8 cellular contexts compared by ENCODE assay signal in the genomic region with DNA sequence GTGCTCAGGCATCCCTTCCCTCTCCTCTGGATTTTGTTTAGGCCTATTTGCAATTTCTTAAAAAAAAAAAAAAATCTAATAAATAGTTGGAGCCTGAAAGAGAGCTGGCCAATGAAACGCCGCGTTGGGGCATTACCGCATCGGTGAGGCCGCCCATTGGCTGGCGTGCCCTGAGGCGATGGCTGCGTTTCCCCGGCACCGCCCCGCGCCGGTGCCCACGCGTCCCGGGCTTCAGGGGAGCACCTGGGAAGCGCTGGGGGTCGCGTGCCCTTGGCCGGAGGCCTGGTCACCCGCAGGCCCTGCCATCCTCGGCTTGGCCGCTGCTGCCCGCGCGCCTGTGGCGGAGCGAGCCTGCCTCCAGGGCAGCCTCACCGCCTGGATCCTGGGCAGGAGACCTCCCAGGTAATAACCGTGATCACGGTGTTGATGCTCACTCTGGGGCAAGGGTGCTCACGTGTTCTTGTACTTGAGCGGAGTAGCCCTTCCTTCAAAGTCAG.
DNase-seq lines count a peak whose midpoint lies in the region; ATAC-seq and TF ChIP-seq lines count a peak whose summit lies in the region.

No MANE protein-coding gene starts in this region.

- H3K4me3 Mint-ChIP-seq in MCF 10A (ENCODE audit: unreplicated experiment) (no peak overlapping the region), progenitor cell of endocrine pancreas (ENCODE audit: low read depth) (peak overlapping the region; percentile 73), HFFc6 (no peak overlapping the region)

- H3K36me3 ChIP-seq in breast epithelium (no peaks in the 10 kb centered on the region), heart right ventricle (no peaks in the 10 kb centered on the region), thyroid gland (no peaks in the 10 kb centered on the region)

- H3K9me3 Mint-ChIP-seq in MCF 10A (ENCODE audit: unreplicated experiment) = no peaks in the 10 kb centered on the region
- H3K9me3 Mint-ChIP-seq in progenitor cell of endocrine pancreas (ENCODE audit: low read depth) = no peaks in the 10 kb centered on the region
- H3K9me3 Mint-ChIP-seq in HFFc6 = no peaks in the 10 kb centered on the region; the same call in 1 of the 2 replicates

- POLR2A ChIA-PET in MCF 10A (lab: Yijun Ruan, JAX) = no interaction called here

- 3% methylated on average over 34 of the region's 34 CpGs for WGBS in heart right ventricle, 2 donors
- WGBS in thyroid gland, 2 donors = 2 to 4% methylated on average over 22 to 24 of the region's 34 CpGs

- H3K27ac Mint-ChIP-seq in MCF 10A (ENCODE audit: low read depth, unreplicated experiment) (no peak overlapping the region), progenitor cell of endocrine pancreas (peak overlapping the region; percentile 88), HFFc6 (no peak overlapping the region)

- H3K27me3 Mint-ChIP-seq in MCF 10A (ENCODE audit: insufficient read depth, unreplicated experiment) = peaks cover 48% of the 10 kb centered on the region
- H3K27me3 Mint-ChIP-seq in progenitor cell of endocrine pancreas = peaks cover 66% of the 10 kb centered on the region
- H3K27me3 Mint-ChIP-seq in HFFc6 (ENCODE audit: insufficient read depth) = peaks cover 6% of the 10 kb centered on the region; the same call in 1 of the 2 replicates

- H3K36me3 Mint-ChIP-seq in MCF 10A (ENCODE audit: insufficient read depth, unreplicated experiment) (no peaks in the 10 kb centered on the region), progenitor cell of endocrine pancreas (ENCODE audit: insufficient read depth) (no peaks in the 10 kb centered on the region), HFFc6 (ENCODE audit: low read depth) (no peaks in the 10 kb centered on the region; the same call in 1 of the 2 replicates)

- H3K27ac ChIP-seq in breast epithelium (no peak overlapping the region), heart right ventricle (peak overlapping the region in 1 of 10 donors; percentile 23), thyroid gland (no peak overlapping the region)

- H3K4me1 Mint-ChIP-seq in MCF 10A (ENCODE audit: insufficient read depth, unreplicated experiment) (no peaks in the 10 kb centered on the region), progenitor cell of endocrine pancreas (ENCODE audit: low read depth) (peaks cover 2% of the 10 kb centered on the region), HFFc6 (ENCODE audit: low read depth) (no peaks in the 10 kb centered on the region)

- no peak for TF ChIP-seq POLR2A in breast epithelium (IDR thresholded peaks at IDR 0.05)
- no peak for TF ChIP-seq POLR2A in thyroid gland (IDR thresholded peaks at IDR 0.05)

- peak overlapping the region; percentile 26 to 54 (median 35) for H3K4me3 ChIP-seq in breast epithelium
- H3K4me3 ChIP-seq in heart right ventricle = peak overlapping the region in 9 of 10 donors; percentile 30 to 55 (median 48)
- peak overlapping the region in 1 of 3 donors; percentile 9 for H3K4me3 ChIP-seq in thyroid gland (replicated peaks in 1 of 3)

- no peaks in the 10 kb centered on the region for H3K4me1 ChIP-seq in breast epithelium
- H3K4me1 ChIP-seq in heart right ventricle = peaks cover 0 to 11% (median 0%) of the 10 kb centered on the region in 9 donors
- H3K4me1 ChIP-seq in thyroid gland = peaks cover 3 to 5% of the 10 kb centered on the region in 2 donors

- intact Hi-C loops in breast epithelium (cut with DNase I; ENCODE audit: low total_unique reads) (loop anchor here (2.0 kb wide), 1 partner anchor 23 kb away; no protein-coding TSS in a partner anchor), MCF 10A (cut with micrococcal nuclease) (no loop called here), heart right ventricle (cut with DNase I) (no loop called here), thyroid gland (cut with DNase I) (no loop called here)

- ATAC-seq in heart right ventricle = peak; percentile 63 to 86 (median 82)

- DNase-seq in breast epithelium (ENCODE audit: low spot score in 2 of 2) (no peak), MCF 10A (ENCODE audit: unreplicated experiment) (no peak), NCI-H748 (lab: John Stamatoyannopoulos, UW; ENCODE audit: unreplicated experiment) (peak; percentile 88), heart right ventricle (peak; percentile 41 to 47), progenitor cell of endocrine pancreas (ENCODE audit: low spot score, unreplicated experiment) (peak; percentile 59), thyroid gland (peak; percentile 47 to 48), HFFc6 (no peak)
- DNase-seq in activated naive CD4-positive, alpha-beta T cell treated with Interleukin-2 at 50 U/mL for 16 hours = peak; percentile 74

- TF ChIP-seq CTCF in breast epithelium (IDR thresholded peaks at IDR 0.05) = no peak
- TF ChIP-seq CTCF in MCF 10A (IDR thresholded peaks at IDR 0.05; ENCODE audit: unreplicated experiment) = no peak
- TF ChIP-seq CTCF in heart right ventricle (IDR thresholded peaks at IDR 0.05) = no peak
- no peak for TF ChIP-seq CTCF in progenitor cell of endocrine pancreas (IDR thresholded peaks at IDR 0.05; ENCODE audit: unreplicated experiment)
- TF ChIP-seq CTCF in thyroid gland (IDR thresholded peaks at IDR 0.05) = no peak
- no peak for TF ChIP-seq CTCF in HFFc6 (IDR thresholded peaks at IDR 0.05)

- CTCF ChIA-PET in MCF 10A (lab: Yijun Ruan, JAX) = no interaction called here

- no peaks in the 10 kb centered on the region for H3K9me3 ChIP-seq in breast epithelium
- peaks cover 0 to 12% (median 0%) of the 10 kb centered on the region in 11 donors for H3K9me3 ChIP-seq in heart right ventricle
- no peaks in the 10 kb centered on the region for H3K9me3 ChIP-seq in thyroid gland

- H3K27me3 ChIP-seq in breast epithelium = peaks cover 0 to 13% of the 10 kb centered on the region in 2 donors
- H3K27me3 ChIP-seq in heart right ventricle = peaks cover 0 to 40% (median 22%) of the 10 kb centered on the region in 7 donors
- H3K27me3 ChIP-seq in thyroid gland = no peaks in the 10 kb centered on the region

- no TSS peak for BruUV-seq in MCF 10A (replicated peaks; lab: Mats Ljungman, UMichigan)

Comparison
In these comparisons a context has a peak if more than half of its experiments do, and no peak if none do; other contexts are left out.
1. DNase-seq: peak in NCI-H748 (single experiment), activated naive CD4-positive, alpha-beta T cell treated with Interleukin-2 at 50 U/mL for 16 hours (single experiment), heart right ventricle (2 of 2), progenitor cell of endocrine pancreas (single experiment) and thyroid gland (2 of 2); none in breast epithelium (0 of 2), MCF 10A (single experiment) and HFFc6 (single experiment).